In the genomic region with DNA sequence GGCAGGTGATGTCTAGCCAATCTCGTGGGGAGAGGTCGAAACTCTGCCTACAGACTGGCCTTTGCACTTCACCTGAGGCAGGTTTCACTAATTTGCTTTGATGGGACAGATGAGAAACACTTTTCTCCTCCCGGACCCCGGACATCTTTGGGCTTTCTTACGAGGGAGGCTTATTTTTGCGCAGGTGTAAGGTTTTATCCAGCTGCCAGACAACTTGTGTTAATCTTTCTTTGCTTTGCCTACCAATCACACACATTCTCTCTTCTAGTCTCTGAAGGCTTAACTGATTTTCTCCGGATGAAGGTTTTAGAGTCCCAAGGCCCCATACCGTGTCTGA, we compare ENCODE assay signal across 9 cellular contexts. TPM values are rescaled to one million over a fixed set of nuclear protein-coding genes. Genes with fewer than 3 reads are reported as not detected.
A peak's percentile ranks its signal among the peaks of the same experiment; 100 is the strongest.
DNase-seq lines count a peak whose midpoint lies in the region; FAIRE-seq and TF ChIP-seq lines count a peak whose summit lies in the region.
"Had no signal": no experiment of that assay in that cellular context is flagged by ENCODE, and none has a peak within 500 bp of the region (broad histone marks: within the 10 kb centered on the region; RNA-seq: fewer than 3 reads in every experiment).

No MANE protein-coding gene starts in this region.

- H4K20me1 ChIP-seq in DOHH2 (ENCODE audit: control insufficient read depth, insufficient read depth, low read depth, low read length), result no peaks in the 10 kb centered on the region

- peaks cover 32% of the 10 kb centered on the region for H3K36me3 ChIP-seq in DOHH2 (ENCODE audit: control insufficient read depth, low read length)

- peaks cover under 1% of the 10 kb centered on the region; the same call in 1 of the 2 replicates for H3K9me3 ChIP-seq in DOHH2 (ENCODE audit: control insufficient read depth, insufficient read depth, low read length)

- peak overlapping the region; percentile 82 for H3K4me2 ChIP-seq in DOHH2 (ENCODE audit: low read length)

- no peaks in the 10 kb centered on the region for H3K4me1 Mint-ChIP-seq in endothelial cell (ENCODE audit: unreplicated experiment)
- peaks cover 6% of the 10 kb centered on the region for H3K4me1 Mint-ChIP-seq in osteocyte (ENCODE audit: unreplicated experiment)

- peak; percentile 68 for DNase-seq in NCI-H524 treated with DMSO at 0.1 percent for 48 hours (lab: John Stamatoyannopoulos, UW)
- DNase-seq in endothelial cell (ENCODE audit: low spot score), result no peak
- DNase-seq in osteocyte (ENCODE audit: extremely low spot score, unreplicated experiment), result no peak
- DNase-seq in effector CD4-positive, alpha-beta T cell, result no peak
- DNase-seq in foreskin melanocyte, result no peak
- no peak for DNase-seq in stimulated activated CD4-positive, alpha-beta T cell treated with anti-CD3 and anti-CD28 coated beads, Interleukin-15, amount 100 ng/mL, for 24 hours
- DNase-seq in RCC 7860 (ENCODE audit: low spot score), result no peak
- DNase-seq: HCEC 1CT had no signal

- H3K79me2 ChIP-seq in DOHH2 (ENCODE audit: control insufficient read depth, low read length), result peaks cover 67% of the 10 kb centered on the region

- H3K36me3 Mint-ChIP-seq in endothelial cell (ENCODE audit: low read depth, unreplicated experiment) (no peaks in the 10 kb centered on the region), osteocyte (ENCODE audit: unreplicated experiment) (no peaks in the 10 kb centered on the region)

- no peaks in the 10 kb centered on the region for H3K9me3 Mint-ChIP-seq in endothelial cell (ENCODE audit: unreplicated experiment)
- H3K9me3 Mint-ChIP-seq in osteocyte (ENCODE audit: unreplicated experiment), result no peaks in the 10 kb centered on the region

- peak overlapping the region; percentile 89 for H3K4me3 ChIP-seq in DOHH2 (ENCODE audit: low read length)

- peaks cover 65% of the 10 kb centered on the region for H3K4me1 ChIP-seq in DOHH2 (ENCODE audit: control insufficient read depth, low read length)

- no peaks in the 10 kb centered on the region for H3K9me2 ChIP-seq in DOHH2 (replicated peaks; ENCODE audit: control insufficient read depth, low read length)

- H3K4me3 Mint-ChIP-seq in endothelial cell (ENCODE audit: unreplicated experiment) (peak overlapping the region; percentile 90), osteocyte (ENCODE audit: unreplicated experiment) (peak overlapping the region; percentile 74)

- FAIRE-seq in RCC 7860 (lab: Jason Lieb, UNC), result no peak

- peaks cover 3% of the 10 kb centered on the region for H3K27me3 Mint-ChIP-seq in endothelial cell (ENCODE audit: unreplicated experiment)
- peaks cover 11% of the 10 kb centered on the region for H3K27me3 Mint-ChIP-seq in osteocyte (ENCODE audit: unreplicated experiment)

- H3K27me3 ChIP-seq in DOHH2 (ENCODE audit: control insufficient read depth, low read length), result no peaks in the 10 kb centered on the region

- H3K27ac Mint-ChIP-seq in endothelial cell (ENCODE audit: unreplicated experiment) (no peak overlapping the region), osteocyte (ENCODE audit: unreplicated experiment) (no peak overlapping the region)

- H3F3A ChIP-seq in DOHH2 (ENCODE audit: control insufficient read depth, insufficient read depth), result peaks cover 18% of the 10 kb centered on the region; the same call in 1 of the 2 replicates

- no peak for TF ChIP-seq CTCF in DOHH2 (IDR thresholded peaks at IDR 0.05; ENCODE audit: low read depth, low read length, poor library complexity, severe bottlenecking)
- no peak for TF ChIP-seq CTCF in endothelial cell (IDR thresholded peaks at IDR 0.05; ENCODE audit: unreplicated experiment)
- TF ChIP-seq CTCF in osteocyte (IDR thresholded peaks at IDR 0.05), result no peak

- peak overlapping the region; percentile 94 for H3K27ac ChIP-seq in DOHH2 (ENCODE audit: low read depth, low read length)

RNA-seq across cellular contexts. Expression of a gene that starts 0.4 kb away (rescaled TPM):
- total RNA-seq in endothelial cell (ENCODE audit: unreplicated experiment) (27.5 TPM), osteocyte (3.3 and 3.7 TPM in 2 replicates)
